ENCODE assay signal across 16 cellular contexts in the genomic region with DNA sequence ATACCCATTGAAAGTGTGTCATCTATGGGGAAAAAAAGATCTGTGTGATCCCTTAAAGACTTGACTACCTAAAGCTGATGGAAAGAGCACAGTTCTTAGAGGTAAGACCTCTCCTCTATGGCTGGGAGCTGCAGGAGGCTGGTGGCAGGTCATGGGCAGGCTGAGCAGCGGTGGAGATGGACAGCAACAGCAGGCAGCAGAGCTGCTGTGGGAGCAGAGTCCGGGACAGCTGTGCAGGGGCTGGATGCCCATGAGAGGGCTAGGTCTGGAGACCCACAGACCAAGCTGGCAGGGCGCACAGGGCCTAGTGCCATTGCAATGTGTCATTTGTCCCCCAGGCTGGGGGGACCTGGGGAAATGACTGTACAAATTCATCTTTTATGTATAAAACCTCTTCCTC. TPM values are rescaled to one million over a fixed set of nuclear protein-coding genes. Genes with fewer than 3 reads are reported as not detected.
DNase-seq lines count a peak whose midpoint lies in the region; ATAC-seq, FAIRE-seq and TF ChIP-seq lines count a peak whose summit lies in the region.
"Had no signal": no experiment of that assay in that cellular context is flagged by ENCODE, and none has a peak within 500 bp of the region (broad histone marks: within the 10 kb centered on the region; RNA-seq: fewer than 3 reads in every experiment).

No MANE protein-coding gene starts in this region.

- TF ChIP-seq EP300 in SK-N-SH (IDR thresholded peaks at IDR 0.05; ENCODE audit: borderline replicate concordance in 1 of 2, low read depth in 1 of 2, low read length in 1 of 2) = no peak
- TF ChIP-seq EP300 in HepG2 (IDR thresholded peaks at IDR 0.05; ENCODE audit: low read depth in 2 of 2, low read length in 2 of 2) = no peak
- no peak for TF ChIP-seq EP300 in HepG2 (CRISPR knock-in tag; IDR thresholded peaks at IDR 0.05; ENCODE audit: borderline replicate concordance)

- no peak for FAIRE-seq in HepG2 (lab: Jason Lieb, UNC)
- FAIRE-seq: A204.1, H1 had no signal

- H3K4me3 Mint-ChIP-seq in osteocyte (ENCODE audit: unreplicated experiment) = no peak overlapping the region
- H3K4me3 Mint-ChIP-seq: CD4-positive, alpha-beta T cell; H9 had no signal

- no peaks in the 10 kb centered on the region for H3K36me3 Mint-ChIP-seq in osteocyte (ENCODE audit: unreplicated experiment)

- H3K4me1 Mint-ChIP-seq in osteocyte (ENCODE audit: unreplicated experiment) = peaks cover 3% of the 10 kb centered on the region

- H3K4me3 ChIP-seq in SK-N-SH (ENCODE audit: low read depth in 2 of 2, low read length in 1 of 2) (no peak overlapping the region), HepG2 (replicated peaks in 1 of 3; ENCODE audit: insufficient read depth in 1 of 3, low read depth in 2 of 3, low read length in 3 of 3) (no peak overlapping the region)
- H3K4me3 ChIP-seq: BLaER1 treated with 17β-estradiol and CSF1 and Interleukin-3, amounts not matched to agents 10 nM and 100 nM had no signal

- no peaks in the 10 kb centered on the region for H3K9me3 Mint-ChIP-seq in osteocyte (ENCODE audit: unreplicated experiment)
- H3K9me3 Mint-ChIP-seq: CD4-positive, alpha-beta T cell had no signal

- H3K9ac ChIP-seq in SK-N-SH (no peak overlapping the region), HepG2 (ENCODE audit: insufficient read depth, low read depth, low read length) (no peak overlapping the region)
- H3K9ac ChIP-seq: BLaER1 treated with 17β-estradiol and CSF1 and Interleukin-3, amounts not matched to agents 10 nM and 100 nM had no signal

- in situ Hi-C loops in HepG2 (cut with HindIII; ENCODE audit: extremely low pct_ligation_motif_present, low pct_unique_long_range_greater_than_20kb) = no loop called here

- WGBS in SK-N-SH (ENCODE audit: low lambda C conversion rate) = 63% methylated on average over 3 of the region's 3 CpGs
- WGBS in HepG2 (ENCODE audit: low lambda C conversion rate) = 20% methylated on average over 1 of the region's 3 CpGs

- CTCF ChIA-PET in SK-N-SH (lab: Yijun Ruan, JAX) (interaction anchor here (0.8 to 4.7 kb wide), 3 partner anchors 12 to 182 kb away, joined by 3 to 28 read pairs (median 3); no protein-coding TSS in a partner anchor), HepG2 (lab: Yijun Ruan, JAX; ENCODE audit: low intra/inter-chr PET ratio, low total read pairs) (no interaction called here)

- TF ChIP-seq RAD21 in SK-N-SH (IDR thresholded peaks at IDR 0.05; ENCODE audit: low read length) (no peak), HepG2 (CRISPR knock-in tag; IDR thresholded peaks at IDR 0.05) (no peak)

- peak; percentile 78 for DNase-seq in LHCN-M2 (ENCODE audit: low read depth)
- no peak for DNase-seq in SK-N-SH
- no peak for DNase-seq in HepG2 (ENCODE audit: low spot score)
- no peak for DNase-seq in RKO (ENCODE audit: low spot score)
- DNase-seq in T-helper 2 cell = no peak
- DNase-seq in D341Med (ENCODE audit: low spot score) = no peak
- DNase-seq in osteocyte (ENCODE audit: extremely low spot score, unreplicated experiment) = no peak
- DNase-seq: Caco-2; CD4-positive, alpha-beta T cell; DMS79 treated with DMSO at 0.1 percent for 48 hours; GF-D8; H9; KG1 had no signal

- POLR2A ChIA-PET in SK-N-SH (lab: Yijun Ruan, JAX) = no interaction called here
- POLR2A ChIA-PET in HepG2 (lab: Yijun Ruan, JAX) = no interaction called here

- H3K9me3 ChIP-seq in SK-N-SH (no peaks in the 10 kb centered on the region), HepG2 (ENCODE audit: low read length) (no peaks in the 10 kb centered on the region)

- no peak for TF ChIP-seq POLR2A in HepG2 (IDR thresholded peaks at IDR 0.05; ENCODE audit: insufficient read depth in 1 of 2, low read depth in 2 of 2, low read length in 2 of 2)

- no peaks in the 10 kb centered on the region for H3F3A ChIP-seq in SK-N-SH (replicated peaks; ENCODE audit: insufficient read depth)

- no peaks in the 10 kb centered on the region for H3K27me3 ChIP-seq in SK-N-SH (ENCODE audit: insufficient read depth)
- H3K27me3 ChIP-seq in HepG2 (ENCODE audit: control insufficient read depth in 1 of 2, insufficient read depth in 2 of 2, low read length in 2 of 2) = peaks cover 2 to 4% of the 10 kb centered on the region in 2 experiments; a peak in 2 of 5 replicates
- H3K27me3 ChIP-seq: BLaER1 treated with 17β-estradiol and CSF1 and Interleukin-3, amounts not matched to agents 10 nM and 100 nM had no signal

- H3K27ac Mint-ChIP-seq in osteocyte (ENCODE audit: unreplicated experiment) = no peak overlapping the region
- H3K27ac Mint-ChIP-seq: CD4-positive, alpha-beta T cell; H9 had no signal

- H3K79me2 ChIP-seq in SK-N-SH (ENCODE audit: insufficient read depth) = no peaks in the 10 kb centered on the region
- H3K79me2 ChIP-seq in HepG2 (ENCODE audit: insufficient read depth, low read length) = no peaks in the 10 kb centered on the region

- no peak for TF ChIP-seq CTCF in SK-N-SH (IDR thresholded peaks at IDR 0.05)
- no peak for TF ChIP-seq CTCF in HepG2 (CRISPR knock-in tag; IDR thresholded peaks at IDR 0.05)
- TF ChIP-seq CTCF in osteocyte (IDR thresholded peaks at IDR 0.05) = no peak

- peaks cover 7% of the 10 kb centered on the region for H3K27me3 Mint-ChIP-seq in osteocyte (ENCODE audit: unreplicated experiment)
- H3K27me3 Mint-ChIP-seq: CD4-positive, alpha-beta T cell had no signal

- peak; percentile 75 for ATAC-seq in HepG2

- H3K27ac ChIP-seq in SK-N-SH (ENCODE audit: low read depth in 2 of 2, low read length in 1 of 2) (no peak overlapping the region), HepG2 (ENCODE audit: extremely low read length, insufficient read depth, low read length) (no peak overlapping the region)
- H3K27ac ChIP-seq: BLaER1 treated with 17β-estradiol and CSF1 and Interleukin-3, amounts not matched to agents 10 nM and 100 nM had no signal

- BruUV-seq in HepG2 (replicated peaks; lab: Mats Ljungman, UMichigan) = no TSS peak

- H2AFZ ChIP-seq in SK-N-SH (ENCODE audit: low read depth) (no peak overlapping the region), HepG2 (ENCODE audit: low read length) (no peak overlapping the region)

- H3K9me2 ChIP-seq in SK-N-SH = no peaks in the 10 kb centered on the region

- peaks cover 0 to 3% of the 10 kb centered on the region in 2 experiments; a peak in 2 of 4 replicates for H3K4me1 ChIP-seq in SK-N-SH (ENCODE audit: control insufficient read depth in 1 of 2, insufficient read depth in 2 of 2, low read depth in 1 of 2, low read length in 1 of 2)
- H3K4me1 ChIP-seq in HepG2 (ENCODE audit: insufficient read depth, low read length) = no peaks in the 10 kb centered on the region

- H4K20me1 ChIP-seq in SK-N-SH (ENCODE audit: insufficient read depth) = no peaks in the 10 kb centered on the region
- H4K20me1 ChIP-seq in HepG2 (ENCODE audit: insufficient read depth, low read length) = no peaks in the 10 kb centered on the region
- H4K20me1 ChIP-seq: BLaER1 treated with 17β-estradiol and CSF1 and Interleukin-3, amounts not matched to agents 10 nM and 100 nM had no signal

- intact Hi-C loops in HepG2 (cut with micrococcal nuclease; ENCODE audit: unreplicated experiment) = no loop called here

- H3K4me2 ChIP-seq in SK-N-SH (no peak overlapping the region), HepG2 (ENCODE audit: low read depth, low read length) (no peak overlapping the region)
- H3K4me2 ChIP-seq: BLaER1 treated with 17β-estradiol and CSF1 and Interleukin-3, amounts not matched to agents 10 nM and 100 nM had no signal

- H3K36me3 ChIP-seq in SK-N-SH (replicated peaks in 1 of 2; ENCODE audit: control insufficient read depth in 1 of 2, insufficient read depth in 2 of 2, low read length in 1 of 2) = no peaks in the 10 kb centered on the region
- no peaks in the 10 kb centered on the region for H3K36me3 ChIP-seq in HepG2 (replicated peaks in 1 of 2; ENCODE audit: control insufficient read depth in 1 of 2, insufficient read depth in 2 of 2, low read length in 2 of 2)

RNA-seq across cellular contexts. Expression of a gene that starts 13.4 kb away (rescaled TPM):
- total RNA-seq in LHCN-M2 (2014; rRNA removed) (not detected in 2 replicates), HepG2 (2016; rRNA removed; fragmentation: Illumina TruSeq; extraction: Trizol) (7.7 and 17.1 TPM in 2 replicates), osteocyte (not detected in 2 replicates)
- polyA plus RNA-seq in LHCN-M2 (2012) = 1.00 TPM
- polyA plus RNA-seq in SK-N-SH (2012; rRNA removed) (0.26 and 0.49 TPM in 2 replicates), HepG2 (2011; rRNA removed) (4.6 and 8.1 TPM in 2 replicates)
- polyA plus RNA-seq in SK-N-SH (2012; cell fraction: cytosol; rRNA removed) = 0.19 and 0.28 TPM in 2 replicates
- polyA plus RNA-seq in SK-N-SH (2012; cell fraction: nucleus; rRNA removed) = 0.64 and 1.0 TPM in 2 replicates
- total RNA-seq in HepG2 (2016; cell fraction: cytosol; rRNA removed; fragmentation: Illumina TruSeq; extraction: Trizol; ENCODE audit: low read depth) = 2.7 and 3.2 TPM in 2 replicates
- 7.0 and 14.9 TPM in 2 replicates for total RNA-seq in HepG2 (2016; cell fraction: insoluble cytoplasmic fraction; rRNA removed; fragmentation: Illumina TruSeq; extraction: Trizol)
- total RNA-seq in HepG2 (2016; cell fraction: membrane; rRNA removed; fragmentation: Illumina TruSeq; extraction: Trizol) = 5.7 and 6.3 TPM in 2 replicates
- 14.0 and 17.5 TPM in 2 replicates for total RNA-seq in HepG2 (2016; cell fraction: nucleus; rRNA removed; fragmentation: Illumina TruSeq; extraction: Trizol)
- polyA plus RNA-seq in HepG2 (2011; cell fraction: cytosol; rRNA removed) = 4.3 and 5.5 TPM in 2 replicates
- polyA plus RNA-seq in HepG2 (2011; cell fraction: nucleus; rRNA removed) = 9.8 and 14.1 TPM in 2 replicates
- polyA plus RNA-seq in HepG2 (2012) = 4.8 and 5.8 TPM in 2 replicates
- 1.9 and 2.5 TPM in 2 replicates for polyA plus RNA-seq in HepG2 (2016; cell fraction: cytosol; fragmentation: Illumina TruSeq; extraction: Trizol; ENCODE audit: low read depth)
- polyA plus RNA-seq in HepG2 (2016; cell fraction: insoluble cytoplasmic fraction; fragmentation: Illumina TruSeq; extraction: Trizol; ENCODE audit: low read depth) = 4.8 and 8.3 TPM in 2 replicates
- 2.9 and 3.6 TPM in 2 replicates for polyA plus RNA-seq in HepG2 (2016; cell fraction: membrane; fragmentation: Illumina TruSeq; extraction: Trizol; ENCODE audit: low read depth)
- polyA plus RNA-seq in HepG2 (2016; cell fraction: nucleus; fragmentation: Illumina TruSeq; extraction: Trizol; ENCODE audit: insufficient read depth, low read depth) = 17.9 and 25.7 TPM in 2 replicates
- 0.07 and 13.9 TPM in 2 replicates for polyA minus RNA-seq in HepG2 (2011; rRNA and poly(A)+ RNA removed; ENCODE audit: low replicate concordance)
- 4.2 and 4.4 TPM in 2 replicates for polyA minus RNA-seq in HepG2 (2011; cell fraction: cytosol; rRNA and poly(A)+ RNA removed)
- 8.0 and 8.8 TPM in 2 replicates for polyA minus RNA-seq in HepG2 (2011; cell fraction: nucleus; rRNA and poly(A)+ RNA removed)

RNA-seq across cellular contexts. Expression of a gene that starts 21.2 kb away (rescaled TPM):
- total RNA-seq in LHCN-M2 (2014; rRNA removed) (not detected in 2 replicates), HepG2 (2016; rRNA removed; fragmentation: Illumina TruSeq; extraction: Trizol) (not detected in 2 replicates), osteocyte (not detected in 2 replicates)
- polyA plus RNA-seq in LHCN-M2 (2012) = not detected
- polyA plus RNA-seq in SK-N-SH (2012; rRNA removed) (0.10 TPM in 1 of 2 replicates, not detected in the other), HepG2 (2011; rRNA removed) (not detected in 2 replicates)
- polyA plus RNA-seq in SK-N-SH (2012; cell fraction: cytosol; rRNA removed) = 0.05 and 0.10 TPM in 2 replicates
- 0.18 and 0.27 TPM in 2 replicates for polyA plus RNA-seq in SK-N-SH (2012; cell fraction: nucleus; rRNA removed)
- not detected in 2 replicates for total RNA-seq in HepG2 (2016; cell fraction: cytosol; rRNA removed; fragmentation: Illumina TruSeq; extraction: Trizol; ENCODE audit: low read depth)
- total RNA-seq in HepG2 (2016; cell fraction: insoluble cytoplasmic fraction; rRNA removed; fragmentation: Illumina TruSeq; extraction: Trizol) = not detected in 2 replicates
- total RNA-seq in HepG2 (2016; cell fraction: membrane; rRNA removed; fragmentation: Illumina TruSeq; extraction: Trizol) = not detected in 2 replicates
- not detected in 2 replicates for total RNA-seq in HepG2 (2016; cell fraction: nucleus; rRNA removed; fragmentation: Illumina TruSeq; extraction: Trizol)
- not detected in 2 replicates for polyA plus RNA-seq in HepG2 (2011; cell fraction: cytosol; rRNA removed)
- not detected in 2 replicates for polyA plus RNA-seq in HepG2 (2011; cell fraction: nucleus; rRNA removed)
- not detected in 2 replicates for polyA plus RNA-seq in HepG2 (2012)
- polyA plus RNA-seq in HepG2 (2016; cell fraction: cytosol; fragmentation: Illumina TruSeq; extraction: Trizol; ENCODE audit: low read depth) = not detected in 2 replicates
- not detected in 2 replicates for polyA plus RNA-seq in HepG2 (2016; cell fraction: insoluble cytoplasmic fraction; fragmentation: Illumina TruSeq; extraction: Trizol; ENCODE audit: low read depth)
- not detected in 2 replicates for polyA plus RNA-seq in HepG2 (2016; cell fraction: membrane; fragmentation: Illumina TruSeq; extraction: Trizol; ENCODE audit: low read depth)
- polyA plus RNA-seq in HepG2 (2016; cell fraction: nucleus; fragmentation: Illumina TruSeq; extraction: Trizol; ENCODE audit: insufficient read depth, low read depth) = not detected in 2 replicates
- not detected in 2 replicates for polyA minus RNA-seq in HepG2 (2011; rRNA and poly(A)+ RNA removed; ENCODE audit: low replicate concordance)
- not detected in 2 replicates for polyA minus RNA-seq in HepG2 (2011; cell fraction: cytosol; rRNA and poly(A)+ RNA removed)
- not detected in 2 replicates for polyA minus RNA-seq in HepG2 (2011; cell fraction: nucleus; rRNA and poly(A)+ RNA removed)
- total RNA-seq: Caco-2, H9 had no signal

RNA-seq across cellular contexts. Expression of a gene that starts 40.9 kb away (rescaled TPM):
- total RNA-seq in LHCN-M2 (2014; rRNA removed) = 137 and 142 TPM in 2 replicates
- polyA plus RNA-seq in LHCN-M2 (2012) = 522 TPM
- 124 and 271 TPM in 2 replicates for polyA plus RNA-seq in SK-N-SH (2012; rRNA removed)
- polyA plus RNA-seq in SK-N-SH (2012; cell fraction: cytosol; rRNA removed) = 159 and 266 TPM in 2 replicates
- polyA plus RNA-seq in SK-N-SH (2012; cell fraction: nucleus; rRNA removed) = 593 and 733 TPM in 2 replicates
- 13.1 and 13.7 TPM in 2 replicates for total RNA-seq in HepG2 (2016; rRNA removed; fragmentation: Illumina TruSeq; extraction: Trizol)
- total RNA-seq in HepG2 (2016; cell fraction: cytosol; rRNA removed; fragmentation: Illumina TruSeq; extraction: Trizol; ENCODE audit: low read depth) = 4.5 and 5.0 TPM in 2 replicates
- 13.1 and 14.8 TPM in 2 replicates for total RNA-seq in HepG2 (2016; cell fraction: insoluble cytoplasmic fraction; rRNA removed; fragmentation: Illumina TruSeq; extraction: Trizol)
- 14.4 and 16.8 TPM in 2 replicates for total RNA-seq in HepG2 (2016; cell fraction: membrane; rRNA removed; fragmentation: Illumina TruSeq; extraction: Trizol)
- 17.7 and 17.8 TPM in 2 replicates for total RNA-seq in HepG2 (2016; cell fraction: nucleus; rRNA removed; fragmentation: Illumina TruSeq; extraction: Trizol)
- 9.9 and 10.5 TPM in 2 replicates for polyA plus RNA-seq in HepG2 (2011; rRNA removed)
- 5.3 and 6.8 TPM in 2 replicates for polyA plus RNA-seq in HepG2 (2011; cell fraction: cytosol; rRNA removed)
- polyA plus RNA-seq in HepG2 (2011; cell fraction: nucleus; rRNA removed) = 39.4 and 48.1 TPM in 2 replicates
- polyA plus RNA-seq in HepG2 (2012) = 28.9 and 45.1 TPM in 2 replicates
- 21.1 and 21.6 TPM in 2 replicates for polyA plus RNA-seq in HepG2 (2016; cell fraction: cytosol; fragmentation: Illumina TruSeq; extraction: Trizol; ENCODE audit: low read depth)
- 42.5 and 68.7 TPM in 2 replicates for polyA plus RNA-seq in HepG2 (2016; cell fraction: insoluble cytoplasmic fraction; fragmentation: Illumina TruSeq; extraction: Trizol; ENCODE audit: low read depth)
- polyA plus RNA-seq in HepG2 (2016; cell fraction: membrane; fragmentation: Illumina TruSeq; extraction: Trizol; ENCODE audit: low read depth) = 38.4 and 41.1 TPM in 2 replicates
- 65.4 and 70.0 TPM in 2 replicates for polyA plus RNA-seq in HepG2 (2016; cell fraction: nucleus; fragmentation: Illumina TruSeq; extraction: Trizol; ENCODE audit: insufficient read depth, low read depth)
- 21.6 and 35.6 TPM in 2 replicates for polyA minus RNA-seq in HepG2 (2011; rRNA and poly(A)+ RNA removed; ENCODE audit: low replicate concordance)
- polyA minus RNA-seq in HepG2 (2011; cell fraction: cytosol; rRNA and poly(A)+ RNA removed) = 17.9 and 21.7 TPM in 2 replicates
- polyA minus RNA-seq in HepG2 (2011; cell fraction: nucleus; rRNA and poly(A)+ RNA removed) = 22.5 and 32.2 TPM in 2 replicates
- 370 and 412 TPM in 2 replicates for total RNA-seq in osteocyte

RNA-seq across cellular contexts. Expression of a gene that starts 55.6 kb away (rescaled TPM):
- total RNA-seq in LHCN-M2 (2014; rRNA removed) (not detected in 2 replicates), HepG2 (2016; rRNA removed; fragmentation: Illumina TruSeq; extraction: Trizol) (not detected in 2 replicates), osteocyte (not detected in 2 replicates)
- not detected for polyA plus RNA-seq in LHCN-M2 (2012)
- polyA plus RNA-seq in SK-N-SH (2012; rRNA removed) (not detected in 2 replicates), HepG2 (2011; rRNA removed) (not detected in 2 replicates)
- not detected in 2 replicates for polyA plus RNA-seq in SK-N-SH (2012; cell fraction: cytosol; rRNA removed)
- not detected in 2 replicates for polyA plus RNA-seq in SK-N-SH (2012; cell fraction: nucleus; rRNA removed)
- total RNA-seq in HepG2 (2016; cell fraction: cytosol; rRNA removed; fragmentation: Illumina TruSeq; extraction: Trizol; ENCODE audit: low read depth) = not detected in 2 replicates
- not detected in 2 replicates for total RNA-seq in HepG2 (2016; cell fraction: insoluble cytoplasmic fraction; rRNA removed; fragmentation: Illumina TruSeq; extraction: Trizol)
- not detected in 2 replicates for total RNA-seq in HepG2 (2016; cell fraction: membrane; rRNA removed; fragmentation: Illumina TruSeq; extraction: Trizol)
- not detected in 2 replicates for total RNA-seq in HepG2 (2016; cell fraction: nucleus; rRNA removed; fragmentation: Illumina TruSeq; extraction: Trizol)
- polyA plus RNA-seq in HepG2 (2011; cell fraction: cytosol; rRNA removed) = not detected in 2 replicates
- polyA plus RNA-seq in HepG2 (2011; cell fraction: nucleus; rRNA removed) = not detected in 2 replicates
- polyA plus RNA-seq in HepG2 (2012) = not detected in 2 replicates
- polyA plus RNA-seq in HepG2 (2016; cell fraction: cytosol; fragmentation: Illumina TruSeq; extraction: Trizol; ENCODE audit: low read depth) = not detected in 2 replicates
- polyA plus RNA-seq in HepG2 (2016; cell fraction: insoluble cytoplasmic fraction; fragmentation: Illumina TruSeq; extraction: Trizol; ENCODE audit: low read depth) = not detected in 2 replicates
- not detected in 2 replicates for polyA plus RNA-seq in HepG2 (2016; cell fraction: membrane; fragmentation: Illumina TruSeq; extraction: Trizol; ENCODE audit: low read depth)
- not detected in 2 replicates for polyA plus RNA-seq in HepG2 (2016; cell fraction: nucleus; fragmentation: Illumina TruSeq; extraction: Trizol; ENCODE audit: insufficient read depth, low read depth)
- not detected in 2 replicates for polyA minus RNA-seq in HepG2 (2011; rRNA and poly(A)+ RNA removed; ENCODE audit: low replicate concordance)
- polyA minus RNA-seq in HepG2 (2011; cell fraction: cytosol; rRNA and poly(A)+ RNA removed) = not detected in 2 replicates
- not detected in 2 replicates for polyA minus RNA-seq in HepG2 (2011; cell fraction: nucleus; rRNA and poly(A)+ RNA removed)
- total RNA-seq: Caco-2, H1, H9 had no signal

RNA-seq across cellular contexts. Expression of a gene that starts 59.5 kb away (rescaled TPM):
- total RNA-seq in LHCN-M2 (2014; rRNA removed) = 1.1 and 1.5 TPM in 2 replicates
- 1.3 TPM for polyA plus RNA-seq in LHCN-M2 (2012)
- 43.6 and 50.1 TPM in 2 replicates for polyA plus RNA-seq in SK-N-SH (2012; rRNA removed)
- 22.3 and 35.7 TPM in 2 replicates for polyA plus RNA-seq in SK-N-SH (2012; cell fraction: cytosol; rRNA removed)
- polyA plus RNA-seq in SK-N-SH (2012; cell fraction: nucleus; rRNA removed) = 47.8 and 56.9 TPM in 2 replicates
- total RNA-seq in HepG2 (2016; rRNA removed; fragmentation: Illumina TruSeq; extraction: Trizol) = 0.07 TPM in 1 of 2 replicates, not detected in the other
- not detected in 2 replicates for total RNA-seq in HepG2 (2016; cell fraction: cytosol; rRNA removed; fragmentation: Illumina TruSeq; extraction: Trizol; ENCODE audit: low read depth)
- 0.15 TPM in 1 of 2 replicates, not detected in the other for total RNA-seq in HepG2 (2016; cell fraction: insoluble cytoplasmic fraction; rRNA removed; fragmentation: Illumina TruSeq; extraction: Trizol)
- not detected in 2 replicates for total RNA-seq in HepG2 (2016; cell fraction: membrane; rRNA removed; fragmentation: Illumina TruSeq; extraction: Trizol)
- not detected in 2 replicates for total RNA-seq in HepG2 (2016; cell fraction: nucleus; rRNA removed; fragmentation: Illumina TruSeq; extraction: Trizol)
- polyA plus RNA-seq in HepG2 (2011; rRNA removed) = not detected in 2 replicates
- not detected in 2 replicates for polyA plus RNA-seq in HepG2 (2011; cell fraction: cytosol; rRNA removed)
- not detected in 2 replicates for polyA plus RNA-seq in HepG2 (2011; cell fraction: nucleus; rRNA removed)
- not detected in 2 replicates for polyA plus RNA-seq in HepG2 (2012)
- polyA plus RNA-seq in HepG2 (2016; cell fraction: cytosol; fragmentation: Illumina TruSeq; extraction: Trizol; ENCODE audit: low read depth) = not detected in 2 replicates
- not detected in 2 replicates for polyA plus RNA-seq in HepG2 (2016; cell fraction: insoluble cytoplasmic fraction; fragmentation: Illumina TruSeq; extraction: Trizol; ENCODE audit: low read depth)
- not detected in 2 replicates for polyA plus RNA-seq in HepG2 (2016; cell fraction: membrane; fragmentation: Illumina TruSeq; extraction: Trizol; ENCODE audit: low read depth)
- polyA plus RNA-seq in HepG2 (2016; cell fraction: nucleus; fragmentation: Illumina TruSeq; extraction: Trizol; ENCODE audit: insufficient read depth, low read depth) = not detected in 2 replicates
- polyA minus RNA-seq in HepG2 (2011; rRNA and poly(A)+ RNA removed; ENCODE audit: low replicate concordance) = 0.54 TPM in 1 of 2 replicates, not detected in the other
- polyA minus RNA-seq in HepG2 (2011; cell fraction: cytosol; rRNA and poly(A)+ RNA removed) = not detected in 2 replicates
- not detected in 2 replicates for polyA minus RNA-seq in HepG2 (2011; cell fraction: nucleus; rRNA and poly(A)+ RNA removed)
- total RNA-seq in osteocyte = 17.0 and 18.4 TPM in 2 replicates
